ENCODE assay signal across 1 cellular context in genomic region chr1:62334434-62334833, GRCh38.
TF ChIP-seq lines count a peak whose summit lies in the region.

No MANE protein-coding gene starts in this region.

TF ChIP-seq in WTC11, 78 proteins besides CTCF, POLR2A, EP300 and RAD21:
- TF ChIP-seq ARID4B (CRISPR knock-in tag; IDR thresholded peaks at IDR 0.05; ENCODE audit: borderline replicate concordance) = no peak
- no peak for TF ChIP-seq ZNF512 (CRISPR knock-in tag; IDR thresholded peaks at IDR 0.05; ENCODE audit: borderline replicate concordance)
- no peak for TF ChIP-seq NR1H2 (CRISPR knock-in tag; IDR thresholded peaks at IDR 0.05)
- no peak for TF ChIP-seq JAZF1 (CRISPR knock-in tag; IDR thresholded peaks at IDR 0.05)
- TF ChIP-seq HMGA2 (CRISPR knock-in tag; IDR thresholded peaks at IDR 0.05) = no peak
- no peak for TF ChIP-seq ZNF425 (CRISPR knock-in tag; conservative IDR thresholded peaks at IDR 0.05)
- TF ChIP-seq ATF6 (CRISPR knock-in tag; IDR thresholded peaks at IDR 0.05) = no peak
- no peak for TF ChIP-seq GTF2I (CRISPR knock-in tag; conservative IDR thresholded peaks at IDR 0.05)
- TF ChIP-seq NFE2L1 (CRISPR knock-in tag; IDR thresholded peaks at IDR 0.05) = no peak
- no peak for TF ChIP-seq OVOL2 (CRISPR knock-in tag; IDR thresholded peaks at IDR 0.05; ENCODE audit: borderline replicate concordance)
- no peak for TF ChIP-seq RELA (CRISPR knock-in tag; IDR thresholded peaks at IDR 0.05; ENCODE audit: borderline replicate concordance)
- no peak for TF ChIP-seq IRF2 (CRISPR knock-in tag; IDR thresholded peaks at IDR 0.05; ENCODE audit: borderline replicate concordance, low read depth)
- no peak for TF ChIP-seq ZBTB43 (CRISPR knock-in tag; IDR thresholded peaks at IDR 0.05)
- TF ChIP-seq ZNF263 (CRISPR knock-in tag; IDR thresholded peaks at IDR 0.05; ENCODE audit: low read depth) = no peak
- no peak for TF ChIP-seq ATF3 (CRISPR knock-in tag; conservative IDR thresholded peaks at IDR 0.05)
- TF ChIP-seq HMGXB4 (CRISPR knock-in tag; IDR thresholded peaks at IDR 0.05) = no peak
- no peak for TF ChIP-seq CDX4 (CRISPR knock-in tag; IDR thresholded peaks at IDR 0.05; ENCODE audit: borderline replicate concordance)
- TF ChIP-seq ATF1 (CRISPR knock-in tag; IDR thresholded peaks at IDR 0.05) = no peak
